Comparison of ENCODE assay signal across 23 cellular contexts in genomic region chr13:72050251-72050650, GRCh38.
A peak's percentile ranks its signal among the peaks of the same experiment; 100 is the strongest.
DNase-seq lines count a peak whose midpoint lies in the region; ATAC-seq and TF ChIP-seq lines count a peak whose summit lies in the region.
"Had no signal": no experiment of that assay in that cellular context is flagged by ENCODE, and none has a peak within 500 bp of the region (broad histone marks: within the 10 kb centered on the region; RNA-seq: fewer than 3 reads in every experiment).

No MANE protein-coding gene starts in this region.

- peaks cover 35% of the 10 kb centered on the region for H3K9me3 Mint-ChIP-seq in endodermal cell

- no peak overlapping the region for H3K4me3 Mint-ChIP-seq in endodermal cell
- H3K4me3 Mint-ChIP-seq: CD14-positive monocyte; CD4-positive, alpha-beta memory T cell; CD4-positive, CD25-positive, alpha-beta regulatory T cell; CD8-positive, alpha-beta memory T cell had no signal

- peak overlapping the region; percentile 3 for H3K4me3 ChIP-seq in endodermal cell (ENCODE audit: low read length)
- H3K4me3 ChIP-seq in parathyroid adenoma (ENCODE audit: low read depth, low read length): no peak overlapping the region
- H3K4me3 ChIP-seq: BLaER1, GM12878 had no signal

- H3K27ac ChIP-seq in endodermal cell (ENCODE audit: low read depth, low read length) (no peak overlapping the region), parathyroid adenoma (peak overlapping the region; percentile 86)
- H3K27ac ChIP-seq: BLaER1 had no signal

- H3K4me2 ChIP-seq in parathyroid adenoma (ENCODE audit: low read length): no peak overlapping the region
- H3K4me2 ChIP-seq: BLaER1 had no signal

- H3K27me3 ChIP-seq in endodermal cell (ENCODE audit: control insufficient read depth, insufficient read depth, low read length, poor library complexity, severe bottlenecking): no peaks in the 10 kb centered on the region
- H3K27me3 ChIP-seq in parathyroid adenoma (ENCODE audit: control insufficient read depth, insufficient read depth, low read length): no peaks in the 10 kb centered on the region
- H3K27me3 ChIP-seq: BE2C, BLaER1 had no signal

- H3K4me1 ChIP-seq in endodermal cell (ENCODE audit: control insufficient read depth, insufficient read depth, low read length) (no peaks in the 10 kb centered on the region), parathyroid adenoma (peaks cover 13% of the 10 kb centered on the region)
- H3K4me1 ChIP-seq: BE2C, BLaER1 had no signal

- H3K27ac Mint-ChIP-seq in endodermal cell: no peak overlapping the region
- H3K27ac Mint-ChIP-seq: CD14-positive monocyte; CD4-positive, alpha-beta memory T cell; CD4-positive, CD25-positive, alpha-beta regulatory T cell; CD8-positive, alpha-beta memory T cell had no signal

- H3K36me3 Mint-ChIP-seq in endodermal cell (ENCODE audit: low read depth): peaks cover 9% of the 10 kb centered on the region
- H3K36me3 Mint-ChIP-seq: CD14-positive monocyte; CD4-positive, alpha-beta memory T cell; CD4-positive, CD25-positive, alpha-beta regulatory T cell; CD8-positive, alpha-beta memory T cell had no signal

- H3K79me2 ChIP-seq in parathyroid adenoma: peaks cover 14% of the 10 kb centered on the region

- TF ChIP-seq CTCF in endodermal cell (conservative IDR thresholded peaks at IDR 0.05) (no peak), parathyroid adenoma (IDR thresholded peaks at IDR 0.05) (no peak)

- H3K9me3 ChIP-seq in endodermal cell (ENCODE audit: control insufficient read depth, low read length) (peaks cover 29% of the 10 kb centered on the region), parathyroid adenoma (ENCODE audit: control insufficient read depth, low read length) (no peaks in the 10 kb centered on the region)
- H3K9me3 ChIP-seq: BE2C, BLaER1 had no signal

- no peaks in the 10 kb centered on the region for H3K27me3 Mint-ChIP-seq in endodermal cell (ENCODE audit: insufficient read depth)
- H3K27me3 Mint-ChIP-seq: CD4-positive, alpha-beta memory T cell; CD4-positive, CD25-positive, alpha-beta regulatory T cell; CD8-positive, alpha-beta memory T cell had no signal

- no peak overlapping the region for H2AFZ ChIP-seq in parathyroid adenoma

- no peak for ATAC-seq in HG03095 (IDR thresholded peaks at IDR 0.05; ENCODE audit: unreplicated experiment)
- ATAC-seq: GM12878 had no signal

- WGBS in endodermal cell (ENCODE audit: insufficient coverage in 1 of 2, insufficient read length in 1 of 2), 2 experiments: 24 to 28% methylated on average over 2 to 3 of the region's 3 CpGs

- H3K36me3 ChIP-seq in endodermal cell (ENCODE audit: control insufficient read depth, insufficient read depth, low read length) (no peaks in the 10 kb centered on the region), parathyroid adenoma (ENCODE audit: control insufficient read depth, insufficient read depth, low read length) (no peaks in the 10 kb centered on the region)
- H3K36me3 ChIP-seq: BE2C, BLaER1 had no signal

- DNase-seq in NCI-H69 (lab: John Stamatoyannopoulos, UW) (peak; percentile 4), endodermal cell (peak; percentile 54), UCSD-AML1 (lab: John Stamatoyannopoulos, UW; ENCODE audit: unreplicated experiment) (no peak)
- DNase-seq: 8988T; ACHN; BE2C; C1 segment of cervical spinal cord; CD4-positive, alpha-beta memory T cell; CD4-positive, CD25-positive, alpha-beta regulatory T cell; CD8-positive, alpha-beta memory T cell; COR-L47; DMS 273 treated with DMSO at 0.1 percent for 48 hours; DMS153; DMS53; DMS79; DND-41; EL; GDM1 had no signal

- H3K9ac ChIP-seq in endodermal cell (ENCODE audit: extremely low read depth, low read length, poor library complexity, severe bottlenecking): no peak overlapping the region
- H3K9ac ChIP-seq in parathyroid adenoma: no peak overlapping the region
- H3K9ac ChIP-seq: BLaER1 had no signal

- H3K4me1 Mint-ChIP-seq in endodermal cell: peaks cover 28% of the 10 kb centered on the region
- H3K4me1 Mint-ChIP-seq: CD14-positive monocyte; CD4-positive, alpha-beta memory T cell; CD4-positive, CD25-positive, alpha-beta regulatory T cell; CD8-positive, alpha-beta memory T cell had no signal
